In the genomic region with DNA sequence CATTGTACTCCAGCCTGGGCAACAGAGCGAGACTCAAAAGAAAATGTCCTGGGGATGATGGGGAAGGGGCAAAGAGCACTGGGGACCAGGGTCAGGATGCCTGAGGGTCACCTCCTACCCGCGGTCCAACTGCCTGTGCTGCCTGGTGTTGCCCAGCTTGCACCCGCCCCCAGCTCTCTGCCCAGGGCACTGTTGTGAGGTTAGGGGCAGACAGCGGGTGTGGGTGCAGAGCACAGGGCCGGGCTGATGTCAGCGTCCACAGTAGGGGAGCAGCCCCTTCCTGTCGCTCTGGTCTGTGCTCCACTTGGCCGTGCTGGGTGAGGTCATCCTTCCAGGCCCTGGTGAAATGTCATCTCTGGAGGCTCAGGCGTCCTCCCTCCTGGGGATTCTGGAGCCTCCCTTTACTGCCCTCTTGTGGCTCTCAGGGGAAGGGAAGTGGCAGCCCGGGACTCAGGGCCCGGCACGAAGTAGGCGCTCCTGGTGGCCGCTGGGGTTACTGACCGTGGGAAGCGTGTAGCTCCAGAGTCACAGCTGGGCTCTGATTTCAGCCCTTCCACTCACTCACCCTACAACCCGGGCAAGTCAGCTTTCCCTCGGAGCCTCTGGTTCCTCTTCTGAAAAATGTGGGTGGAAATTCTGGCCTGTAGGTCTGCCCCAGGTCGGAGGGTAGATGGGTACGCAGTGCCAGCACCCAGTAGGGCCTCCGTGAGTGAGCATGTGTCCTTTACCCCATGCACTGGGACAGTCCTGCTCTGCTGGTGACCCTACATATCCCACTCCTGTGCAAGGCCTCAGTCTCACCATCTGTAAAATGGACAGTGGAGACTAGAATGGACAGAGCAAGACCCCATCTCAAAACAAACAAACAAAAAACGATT, we compare ENCODE assay signal across 1 cellular context.
TF ChIP-seq lines count a peak whose summit lies in the region.

No MANE protein-coding gene starts in this region.

TF ChIP-seq in HepG2, 621 proteins besides CTCF, POLR2A, EP300 and RAD21 (continued from another document and continues in another):
- TF ChIP-seq THAP11 (CRISPR knock-in tag; IDR thresholded peaks at IDR 0.05) (peak; percentile 43), TBP (CRISPR knock-in tag; IDR thresholded peaks at IDR 0.05) (no peak), DMAP1 (CRISPR knock-in tag; IDR thresholded peaks at IDR 0.05) (no peak), KDM4B (CRISPR knock-in tag; IDR thresholded peaks at IDR 0.05) (no peak), HOXA3 (CRISPR knock-in tag; IDR thresholded peaks at IDR 0.05) (peak; percentile 73; the same call in 1 of the 2 replicates), EZH2 (conservative IDR thresholded peaks at IDR 0.05; ENCODE audit: low read depth, low read length) (no peak), ZNF781 (CRISPR knock-in tag; IDR thresholded peaks at IDR 0.05; ENCODE audit: borderline replicate concordance, not compliant biosample characterization) (no peak), SMAD1 (CRISPR knock-in tag; IDR thresholded peaks at IDR 0.05; ENCODE audit: borderline replicate concordance, low read depth) (no peak), BHLHE40 (IDR thresholded peaks at IDR 0.05; ENCODE audit: low read length) (0 out of 2 replicates have a peak, but pooled peaks have one; percentile 35), ZFP1 (CRISPR knock-in tag; IDR thresholded peaks at IDR 0.05) (no peak), MED13 (CRISPR knock-in tag; IDR thresholded peaks at IDR 0.05) (no peak), ZNF703 (CRISPR knock-in tag; IDR thresholded peaks at IDR 0.05; ENCODE audit: borderline replicate concordance) (no peak), SNAI1 (CRISPR knock-in tag; IDR thresholded peaks at IDR 0.05; ENCODE audit: borderline replicate concordance) (no peak), CHD4 (IDR thresholded peaks at IDR 0.05; ENCODE audit: borderline replicate concordance, low read length) (peak; percentile 85; the same call in 1 of the 2 replicates), TOPORS (CRISPR knock-in tag; IDR thresholded peaks at IDR 0.05) (no peak), TBX2 (CRISPR knock-in tag; IDR thresholded peaks at IDR 0.05; ENCODE audit: borderline replicate concordance) (no peak), NFKBIZ (CRISPR knock-in tag; IDR thresholded peaks at IDR 0.05) (no peak), FOXA3 (CRISPR knock-in tag; IDR thresholded peaks at IDR 0.05) (peak; percentile 42; the same call in 1 of the 2 replicates), RBAK (CRISPR knock-in tag; IDR thresholded peaks at IDR 0.05) (no peak), ZNF234 (CRISPR knock-in tag; conservative IDR thresholded peaks at IDR 0.05) (no peak)
- TF ChIP-seq, protein P1, sequence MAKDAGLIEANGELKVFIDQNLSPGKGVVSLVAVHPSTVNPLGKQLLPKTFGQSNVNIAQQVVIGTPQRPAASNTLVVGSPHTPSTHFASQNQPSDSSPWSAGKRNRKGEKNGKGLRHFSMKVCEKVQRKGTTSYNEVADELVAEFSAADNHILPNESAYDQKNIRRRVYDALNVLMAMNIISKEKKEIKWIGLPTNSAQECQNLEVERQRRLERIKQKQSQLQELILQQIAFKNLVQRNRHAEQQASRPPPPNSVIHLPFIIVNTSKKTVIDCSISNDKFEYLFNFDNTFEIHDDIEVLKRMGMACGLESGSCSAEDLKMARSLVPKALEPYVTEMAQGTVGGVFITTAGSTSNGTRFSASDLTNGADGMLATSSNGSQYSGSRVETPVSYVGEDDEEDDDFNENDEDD (CRISPR knock-in tag; IDR thresholded peaks at IDR 0.05; ENCODE audit: borderline replicate concordance): no peak
- TF ChIP-seq, protein P2, sequence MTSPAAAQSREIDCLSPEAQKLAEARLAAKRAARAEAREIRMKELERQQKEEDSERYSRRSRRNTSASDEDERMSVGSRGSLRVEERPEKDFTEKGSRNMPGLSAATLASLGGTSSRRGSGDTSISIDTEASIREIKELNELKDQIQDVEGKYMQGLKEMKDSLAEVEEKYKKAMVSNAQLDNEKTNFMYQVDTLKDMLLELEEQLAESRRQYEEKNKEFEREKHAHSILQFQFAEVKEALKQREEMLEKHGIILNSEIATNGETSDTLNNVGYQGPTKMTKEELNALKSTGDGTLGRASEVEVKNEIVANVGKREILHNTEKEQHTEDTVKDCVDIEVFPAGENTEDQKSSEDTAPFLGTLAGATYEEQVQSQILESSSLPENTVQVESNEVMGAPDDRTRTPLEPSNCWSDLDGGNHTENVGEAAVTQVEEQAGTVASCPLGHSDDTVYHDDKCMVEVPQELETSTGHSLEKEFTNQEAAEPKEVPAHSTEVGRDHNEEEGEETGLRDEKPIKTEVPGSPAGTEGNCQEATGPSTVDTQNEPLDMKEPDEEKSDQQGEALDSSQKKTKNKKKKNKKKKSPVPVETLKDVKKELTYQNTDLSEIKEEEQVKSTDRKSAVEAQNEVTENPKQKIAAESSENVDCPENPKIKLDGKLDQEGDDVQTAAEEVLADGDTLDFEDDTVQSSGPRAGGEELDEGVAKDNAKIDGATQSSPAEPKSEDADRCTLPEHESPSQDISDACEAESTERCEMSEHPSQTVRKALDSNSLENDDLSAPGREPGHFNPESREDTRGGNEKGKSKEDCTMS (CRISPR knock-in tag; conservative IDR thresholded peaks at IDR 0.05): no peak
- TF ChIP-seq, protein P3, sequence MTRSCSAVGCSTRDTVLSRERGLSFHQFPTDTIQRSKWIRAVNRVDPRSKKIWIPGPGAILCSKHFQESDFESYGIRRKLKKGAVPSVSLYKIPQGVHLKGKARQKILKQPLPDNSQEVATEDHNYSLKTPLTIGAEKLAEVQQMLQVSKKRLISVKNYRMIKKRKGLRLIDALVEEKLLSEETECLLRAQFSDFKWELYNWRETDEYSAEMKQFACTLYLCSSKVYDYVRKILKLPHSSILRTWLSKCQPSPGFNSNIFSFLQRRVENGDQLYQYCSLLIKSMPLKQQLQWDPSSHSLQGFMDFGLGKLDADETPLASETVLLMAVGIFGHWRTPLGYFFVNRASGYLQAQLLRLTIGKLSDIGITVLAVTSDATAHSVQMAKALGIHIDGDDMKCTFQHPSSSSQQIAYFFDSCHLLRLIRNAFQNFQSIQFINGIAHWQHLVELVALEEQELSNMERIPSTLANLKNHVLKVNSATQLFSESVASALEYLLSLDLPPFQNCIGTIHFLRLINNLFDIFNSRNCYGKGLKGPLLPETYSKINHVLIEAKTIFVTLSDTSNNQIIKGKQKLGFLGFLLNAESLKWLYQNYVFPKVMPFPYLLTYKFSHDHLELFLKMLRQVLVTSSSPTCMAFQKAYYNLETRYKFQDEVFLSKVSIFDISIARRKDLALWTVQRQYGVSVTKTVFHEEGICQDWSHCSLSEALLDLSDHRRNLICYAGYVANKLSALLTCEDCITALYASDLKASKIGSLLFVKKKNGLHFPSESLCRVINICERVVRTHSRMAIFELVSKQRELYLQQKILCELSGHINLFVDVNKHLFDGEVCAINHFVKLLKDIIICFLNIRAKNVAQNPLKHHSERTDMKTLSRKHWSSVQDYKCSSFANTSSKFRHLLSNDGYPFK (CRISPR knock-in tag; IDR thresholded peaks at IDR 0.05; ENCODE audit: borderline replicate concordance): no peak
- TF ChIP-seq, protein P4, sequence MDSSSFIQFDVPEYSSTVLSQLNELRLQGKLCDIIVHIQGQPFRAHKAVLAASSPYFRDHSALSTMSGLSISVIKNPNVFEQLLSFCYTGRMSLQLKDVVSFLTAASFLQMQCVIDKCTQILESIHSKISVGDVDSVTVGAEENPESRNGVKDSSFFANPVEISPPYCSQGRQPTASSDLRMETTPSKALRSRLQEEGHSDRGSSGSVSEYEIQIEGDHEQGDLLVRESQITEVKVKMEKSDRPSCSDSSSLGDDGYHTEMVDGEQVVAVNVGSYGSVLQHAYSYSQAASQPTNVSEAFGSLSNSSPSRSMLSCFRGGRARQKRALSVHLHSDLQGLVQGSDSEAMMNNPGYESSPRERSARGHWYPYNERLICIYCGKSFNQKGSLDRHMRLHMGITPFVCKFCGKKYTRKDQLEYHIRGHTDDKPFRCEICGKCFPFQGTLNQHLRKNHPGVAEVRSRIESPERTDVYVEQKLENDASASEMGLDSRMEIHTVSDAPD (CRISPR knock-in tag; IDR thresholded peaks at IDR 0.05): 0 out of 2 replicates have a peak, but pooled peaks have one; percentile 34
- TF ChIP-seq, protein P5, sequence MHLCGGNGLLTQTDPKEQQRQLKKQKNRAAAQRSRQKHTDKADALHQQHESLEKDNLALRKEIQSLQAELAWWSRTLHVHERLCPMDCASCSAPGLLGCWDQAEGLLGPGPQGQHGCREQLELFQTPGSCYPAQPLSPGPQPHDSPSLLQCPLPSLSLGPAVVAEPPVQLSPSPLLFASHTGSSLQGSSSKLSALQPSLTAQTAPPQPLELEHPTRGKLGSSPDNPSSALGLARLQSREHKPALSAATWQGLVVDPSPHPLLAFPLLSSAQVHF (CRISPR knock-in tag; IDR thresholded peaks at IDR 0.05): no peak; the same call in 1 of the 2 replicates
- TF ChIP-seq, protein P6, sequence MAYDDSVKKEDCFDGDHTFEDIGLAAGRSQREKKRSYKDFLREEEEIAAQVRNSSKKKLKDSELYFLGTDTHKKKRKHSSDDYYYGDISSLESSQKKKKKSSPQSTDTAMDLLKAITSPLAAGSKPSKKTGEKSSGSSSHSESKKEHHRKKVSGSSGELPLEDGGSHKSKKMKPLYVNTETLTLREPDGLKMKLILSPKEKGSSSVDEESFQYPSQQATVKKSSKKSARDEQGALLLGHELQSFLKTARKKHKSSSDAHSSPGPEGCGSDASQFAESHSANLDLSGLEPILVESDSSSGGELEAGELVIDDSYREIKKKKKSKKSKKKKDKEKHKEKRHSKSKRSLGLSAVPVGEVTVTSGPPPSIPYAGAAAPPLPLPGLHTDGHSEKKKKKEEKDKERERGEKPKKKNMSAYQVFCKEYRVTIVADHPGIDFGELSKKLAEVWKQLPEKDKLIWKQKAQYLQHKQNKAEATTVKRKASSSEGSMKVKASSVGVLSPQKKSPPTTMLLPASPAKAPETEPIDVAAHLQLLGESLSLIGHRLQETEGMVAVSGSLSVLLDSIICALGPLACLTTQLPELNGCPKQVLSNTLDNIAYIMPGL (CRISPR knock-in tag; IDR thresholded peaks at IDR 0.05; ENCODE audit: borderline replicate concordance in 1 of 2, low read depth in 1 of 2): peak; percentile 80 to 85
- TF ChIP-seq, protein P7, sequence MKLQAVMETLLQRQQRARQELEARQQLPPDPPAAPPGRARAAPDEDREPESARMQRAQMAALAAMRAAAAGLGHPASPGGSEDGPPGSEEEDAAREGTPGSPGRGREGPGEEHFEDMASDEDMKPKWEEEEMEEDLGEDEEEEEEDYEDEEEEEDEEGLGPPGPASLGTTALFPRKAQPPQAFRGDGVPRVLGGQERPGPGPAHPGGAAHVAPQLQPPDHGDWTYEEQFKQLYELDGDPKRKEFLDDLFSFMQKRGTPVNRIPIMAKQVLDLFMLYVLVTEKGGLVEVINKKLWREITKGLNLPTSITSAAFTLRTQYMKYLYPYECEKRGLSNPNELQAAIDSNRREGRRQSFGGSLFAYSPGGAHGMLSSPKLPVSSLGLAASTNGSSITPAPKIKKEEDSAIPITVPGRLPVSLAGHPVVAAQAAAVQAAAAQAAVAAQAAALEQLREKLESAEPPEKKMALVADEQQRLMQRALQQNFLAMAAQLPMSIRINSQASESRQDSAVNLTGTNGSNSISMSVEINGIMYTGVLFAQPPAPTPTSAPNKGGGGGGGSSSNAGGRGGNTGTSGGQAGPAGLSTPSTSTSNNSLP (IDR thresholded peaks at IDR 0.05; ENCODE audit: low read depth, low read length): 0 out of 2 replicates have a peak, but pooled peaks have one; percentile 39
- TF ChIP-seq, protein P8, sequence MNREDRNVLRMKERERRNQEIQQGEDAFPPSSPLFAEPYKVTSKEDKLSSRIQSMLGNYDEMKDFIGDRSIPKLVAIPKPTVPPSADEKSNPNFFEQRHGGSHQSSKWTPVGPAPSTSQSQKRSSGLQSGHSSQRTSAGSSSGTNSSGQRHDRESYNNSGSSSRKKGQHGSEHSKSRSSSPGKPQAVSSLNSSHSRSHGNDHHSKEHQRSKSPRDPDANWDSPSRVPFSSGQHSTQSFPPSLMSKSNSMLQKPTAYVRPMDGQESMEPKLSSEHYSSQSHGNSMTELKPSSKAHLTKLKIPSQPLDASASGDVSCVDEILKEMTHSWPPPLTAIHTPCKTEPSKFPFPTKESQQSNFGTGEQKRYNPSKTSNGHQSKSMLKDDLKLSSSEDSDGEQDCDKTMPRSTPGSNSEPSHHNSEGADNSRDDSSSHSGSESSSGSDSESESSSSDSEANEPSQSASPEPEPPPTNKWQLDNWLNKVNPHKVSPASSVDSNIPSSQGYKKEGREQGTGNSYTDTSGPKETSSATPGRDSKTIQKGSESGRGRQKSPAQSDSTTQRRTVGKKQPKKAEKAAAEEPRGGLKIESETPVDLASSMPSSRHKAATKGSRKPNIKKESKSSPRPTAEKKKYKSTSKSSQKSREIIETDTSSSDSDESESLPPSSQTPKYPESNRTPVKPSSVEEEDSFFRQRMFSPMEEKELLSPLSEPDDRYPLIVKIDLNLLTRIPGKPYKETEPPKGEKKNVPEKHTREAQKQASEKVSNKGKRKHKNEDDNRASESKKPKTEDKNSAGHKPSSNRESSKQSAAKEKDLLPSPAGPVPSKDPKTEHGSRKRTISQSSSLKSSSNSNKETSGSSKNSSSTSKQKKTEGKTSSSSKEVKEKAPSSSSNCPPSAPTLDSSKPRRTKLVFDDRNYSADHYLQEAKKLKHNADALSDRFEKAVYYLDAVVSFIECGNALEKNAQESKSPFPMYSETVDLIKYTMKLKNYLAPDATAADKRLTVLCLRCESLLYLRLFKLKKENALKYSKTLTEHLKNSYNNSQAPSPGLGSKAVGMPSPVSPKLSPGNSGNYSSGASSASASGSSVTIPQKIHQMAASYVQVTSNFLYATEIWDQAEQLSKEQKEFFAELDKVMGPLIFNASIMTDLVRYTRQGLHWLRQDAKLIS (CRISPR knock-in tag; IDR thresholded peaks at IDR 0.05): no peak
- TF ChIP-seq, protein P9, sequence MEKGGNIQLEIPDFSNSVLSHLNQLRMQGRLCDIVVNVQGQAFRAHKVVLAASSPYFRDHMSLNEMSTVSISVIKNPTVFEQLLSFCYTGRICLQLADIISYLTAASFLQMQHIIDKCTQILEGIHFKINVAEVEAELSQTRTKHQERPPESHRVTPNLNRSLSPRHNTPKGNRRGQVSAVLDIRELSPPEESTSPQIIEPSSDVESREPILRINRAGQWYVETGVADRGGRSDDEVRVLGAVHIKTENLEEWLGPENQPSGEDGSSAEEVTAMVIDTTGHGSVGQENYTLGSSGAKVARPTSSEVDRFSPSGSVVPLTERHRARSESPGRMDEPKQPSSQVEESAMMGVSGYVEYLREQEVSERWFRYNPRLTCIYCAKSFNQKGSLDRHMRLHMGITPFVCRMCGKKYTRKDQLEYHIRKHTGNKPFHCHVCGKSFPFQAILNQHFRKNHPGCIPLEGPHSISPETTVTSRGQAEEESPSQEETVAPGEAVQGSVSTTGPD (CRISPR knock-in tag; IDR thresholded peaks at IDR 0.05): no peak
